ENCODE assay signal across 1 cellular context in the genomic region with DNA sequence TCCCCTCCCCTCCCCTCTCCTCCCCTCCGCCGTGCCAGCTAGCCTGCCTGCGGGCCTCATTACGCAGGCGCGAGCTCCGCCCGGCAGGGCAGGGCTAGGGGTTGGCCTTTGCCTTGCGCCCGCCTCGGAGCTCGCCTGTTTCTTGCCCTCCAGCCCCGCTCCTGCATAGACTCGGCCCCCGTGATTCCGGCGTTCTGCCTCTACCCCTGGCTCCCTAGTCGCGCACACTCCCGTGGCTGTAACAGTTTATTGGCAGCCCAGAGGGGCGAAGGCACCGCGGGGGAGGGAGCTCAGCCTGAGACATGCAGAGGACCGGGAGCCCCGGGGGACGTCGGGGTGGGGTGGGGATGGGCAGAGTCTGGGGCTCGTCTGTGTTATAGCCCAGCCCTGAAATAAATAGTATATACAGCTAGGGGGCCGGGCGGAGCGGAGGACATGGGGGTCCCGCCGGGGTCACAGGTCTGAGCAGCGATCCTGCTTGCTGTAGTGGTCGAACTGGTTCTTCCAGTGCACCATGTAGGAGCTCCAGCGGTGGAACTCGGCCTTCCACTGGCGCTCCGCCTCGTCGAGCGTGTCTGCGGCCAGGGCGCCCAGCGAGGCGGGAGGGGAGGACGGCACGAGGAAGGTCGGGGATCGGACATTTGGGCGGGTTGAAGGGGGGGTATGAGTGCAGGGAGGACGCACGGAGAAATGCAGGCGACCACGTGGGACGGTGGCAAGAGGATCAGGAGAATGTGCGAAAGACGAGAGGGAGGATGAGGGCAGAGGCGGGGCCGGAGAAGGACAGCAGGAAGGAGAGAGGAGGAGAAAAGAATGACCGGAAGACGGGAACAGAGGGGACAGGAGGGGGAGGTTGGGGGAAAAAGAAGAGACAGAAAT.
TF ChIP-seq lines count a peak whose summit lies in the region.

No MANE protein-coding gene starts in this region.

TF ChIP-seq in HepG2, 621 proteins besides CTCF, POLR2A, EP300 and RAD21 (continues in another document):
- TF ChIP-seq ZNF629 (CRISPR knock-in tag; conservative IDR thresholded peaks at IDR 0.05) (0 out of 2 replicates have a peak, but pooled peaks have one; percentile 13), ZNF350 (CRISPR knock-in tag; IDR thresholded peaks at IDR 0.05; ENCODE audit: borderline replicate concordance, low read depth) (no peak), ZZZ3 (CRISPR knock-in tag; IDR thresholded peaks at IDR 0.05; ENCODE audit: borderline replicate concordance) (no peak), RBM39 (IDR thresholded peaks at IDR 0.05; ENCODE audit: low read depth, low read length, poor library complexity, severe bottlenecking) (no peak), ZNF20 (CRISPR knock-in tag; IDR thresholded peaks at IDR 0.05) (no peak), ETV5 (CRISPR knock-in tag; IDR thresholded peaks at IDR 0.05; ENCODE audit: borderline replicate concordance) (no peak; the same call in 1 of the 2 replicates), ZNF468 (CRISPR knock-in tag; IDR thresholded peaks at IDR 0.05) (0 out of 2 replicates have a peak, but pooled peaks have one; percentile 62), ZNF484 (CRISPR knock-in tag; IDR thresholded peaks at IDR 0.05; ENCODE audit: borderline replicate concordance, low read depth) (no peak), ZNF343 (CRISPR knock-in tag; IDR thresholded peaks at IDR 0.05) (peak; percentile 45; the same call in 1 of the 2 replicates), MATR3 (CRISPR knock-in tag; IDR thresholded peaks at IDR 0.05) (no peak), ZMYM3 (CRISPR knock-in tag; IDR thresholded peaks at IDR 0.05) (0 out of 2 replicates have a peak, but pooled peaks have one; percentile 4), ZNF430 (CRISPR knock-in tag; IDR thresholded peaks at IDR 0.05) (0 out of 2 replicates have a peak, but pooled peaks have one; percentile 9), HIVEP1 (CRISPR knock-in tag; IDR thresholded peaks at IDR 0.05) (peak; percentile 76), RBFOX2 (IDR thresholded peaks at IDR 0.05; ENCODE audit: low read depth, low read length) (peak; percentile 18; the same call in 1 of the 2 replicates), ZNF644 (CRISPR knock-in tag; IDR thresholded peaks at IDR 0.05; ENCODE audit: low read depth) (no peak), JUNB (CRISPR knock-in tag; IDR thresholded peaks at IDR 0.05; ENCODE audit: borderline replicate concordance) (peak; percentile 50; the same call in 1 of the 2 replicates), ZFYVE20 (CRISPR knock-in tag; IDR thresholded peaks at IDR 0.05; ENCODE audit: borderline replicate concordance, low read depth) (no peak), YY1 (IDR thresholded peaks at IDR 0.05; ENCODE audit: insufficient read depth, insufficient replicate concordance, low read depth, low read length) (no peak), DNMT1 (CRISPR knock-in tag; IDR thresholded peaks at IDR 0.05) (no peak), ZBTB38 (CRISPR knock-in tag; IDR thresholded peaks at IDR 0.05) (peak; percentile 60; the same call in 1 of the 2 replicates), NFIB (CRISPR knock-in tag; IDR thresholded peaks at IDR 0.05; ENCODE audit: borderline replicate concordance) (no peak), MED13 (CRISPR knock-in tag; IDR thresholded peaks at IDR 0.05) (no peak; the same call in 1 of the 2 replicates), HOXA9 (CRISPR knock-in tag; IDR thresholded peaks at IDR 0.05; ENCODE audit: borderline replicate concordance) (peak; percentile 87; the same call in 1 of the 2 replicates), TEAD2 (CRISPR knock-in tag; IDR thresholded peaks at IDR 0.05) (no peak), SMAD9 (CRISPR knock-in tag; IDR thresholded peaks at IDR 0.05) (no peak), ZNF12 (CRISPR knock-in tag; IDR thresholded peaks at IDR 0.05) (0 out of 2 replicates have a peak, but pooled peaks have one; percentile 29), SOX6 (IDR thresholded peaks at IDR 0.05) (no peak), SOX6 (CRISPR knock-in tag; IDR thresholded peaks at IDR 0.05) (peak; percentile 53; the same call in 1 of the 2 replicates), STAT5B (CRISPR knock-in tag; IDR thresholded peaks at IDR 0.05) (no peak), ZNF326 (CRISPR knock-in tag; IDR thresholded peaks at IDR 0.05; ENCODE audit: borderline replicate concordance) (no peak)
- TF ChIP-seq, protein P1, sequence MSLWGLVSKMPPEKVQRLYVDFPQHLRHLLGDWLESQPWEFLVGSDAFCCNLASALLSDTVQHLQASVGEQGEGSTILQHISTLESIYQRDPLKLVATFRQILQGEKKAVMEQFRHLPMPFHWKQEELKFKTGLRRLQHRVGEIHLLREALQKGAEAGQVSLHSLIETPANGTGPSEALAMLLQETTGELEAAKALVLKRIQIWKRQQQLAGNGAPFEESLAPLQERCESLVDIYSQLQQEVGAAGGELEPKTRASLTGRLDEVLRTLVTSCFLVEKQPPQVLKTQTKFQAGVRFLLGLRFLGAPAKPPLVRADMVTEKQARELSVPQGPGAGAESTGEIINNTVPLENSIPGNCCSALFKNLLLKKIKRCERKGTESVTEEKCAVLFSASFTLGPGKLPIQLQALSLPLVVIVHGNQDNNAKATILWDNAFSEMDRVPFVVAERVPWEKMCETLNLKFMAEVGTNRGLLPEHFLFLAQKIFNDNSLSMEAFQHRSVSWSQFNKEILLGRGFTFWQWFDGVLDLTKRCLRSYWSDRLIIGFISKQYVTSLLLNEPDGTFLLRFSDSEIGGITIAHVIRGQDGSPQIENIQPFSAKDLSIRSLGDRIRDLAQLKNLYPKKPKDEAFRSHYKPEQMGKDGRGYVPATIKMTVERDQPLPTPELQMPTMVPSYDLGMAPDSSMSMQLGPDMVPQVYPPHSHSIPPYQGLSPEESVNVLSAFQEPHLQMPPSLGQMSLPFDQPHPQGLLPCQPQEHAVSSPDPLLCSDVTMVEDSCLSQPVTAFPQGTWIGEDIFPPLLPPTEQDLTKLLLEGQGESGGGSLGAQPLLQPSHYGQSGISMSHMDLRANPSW (CRISPR knock-in tag; IDR thresholded peaks at IDR 0.05; ENCODE audit: borderline replicate concordance): 0 out of 2 replicates have a peak, but pooled peaks have one; percentile 55
- TF ChIP-seq, protein P2, sequence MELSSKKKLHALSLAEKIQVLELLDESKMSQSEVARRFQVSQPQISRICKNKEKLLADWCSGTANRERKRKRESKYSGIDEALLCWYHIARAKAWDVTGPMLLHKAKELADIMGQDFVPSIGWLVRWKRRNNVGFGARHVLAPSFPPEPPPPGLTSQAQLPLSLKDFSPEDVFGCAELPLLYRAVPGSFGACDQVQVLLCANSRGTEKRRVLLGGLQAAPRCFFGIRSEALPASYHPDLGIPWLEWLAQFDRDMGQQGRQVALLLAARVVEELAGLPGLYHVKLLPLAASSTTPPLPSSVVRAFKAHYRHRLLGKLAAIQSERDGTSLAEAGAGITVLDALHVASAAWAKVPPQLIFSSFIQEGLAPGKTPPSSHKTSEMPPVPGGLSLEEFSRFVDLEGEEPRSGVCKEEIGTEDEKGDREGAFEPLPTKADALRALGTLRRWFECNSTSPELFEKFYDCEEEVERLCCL (CRISPR knock-in tag; IDR thresholded peaks at IDR 0.05; ENCODE audit: borderline replicate concordance): no peak
- TF ChIP-seq, protein P3, sequence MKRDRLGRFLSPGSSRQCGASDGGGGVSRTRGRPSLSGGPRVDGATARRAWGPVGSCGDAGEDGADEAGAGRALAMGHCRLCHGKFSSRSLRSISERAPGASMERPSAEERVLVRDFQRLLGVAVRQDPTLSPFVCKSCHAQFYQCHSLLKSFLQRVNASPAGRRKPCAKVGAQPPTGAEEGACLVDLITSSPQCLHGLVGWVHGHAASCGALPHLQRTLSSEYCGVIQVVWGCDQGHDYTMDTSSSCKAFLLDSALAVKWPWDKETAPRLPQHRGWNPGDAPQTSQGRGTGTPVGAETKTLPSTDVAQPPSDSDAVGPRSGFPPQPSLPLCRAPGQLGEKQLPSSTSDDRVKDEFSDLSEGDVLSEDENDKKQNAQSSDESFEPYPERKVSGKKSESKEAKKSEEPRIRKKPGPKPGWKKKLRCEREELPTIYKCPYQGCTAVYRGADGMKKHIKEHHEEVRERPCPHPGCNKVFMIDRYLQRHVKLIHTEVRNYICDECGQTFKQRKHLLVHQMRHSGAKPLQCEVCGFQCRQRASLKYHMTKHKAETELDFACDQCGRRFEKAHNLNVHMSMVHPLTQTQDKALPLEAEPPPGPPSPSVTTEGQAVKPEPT (CRISPR knock-in tag; IDR thresholded peaks at IDR 0.05; ENCODE audit: low read depth): 0 out of 2 replicates have a peak, but pooled peaks have one; percentile 84
- TF ChIP-seq, protein P4, sequence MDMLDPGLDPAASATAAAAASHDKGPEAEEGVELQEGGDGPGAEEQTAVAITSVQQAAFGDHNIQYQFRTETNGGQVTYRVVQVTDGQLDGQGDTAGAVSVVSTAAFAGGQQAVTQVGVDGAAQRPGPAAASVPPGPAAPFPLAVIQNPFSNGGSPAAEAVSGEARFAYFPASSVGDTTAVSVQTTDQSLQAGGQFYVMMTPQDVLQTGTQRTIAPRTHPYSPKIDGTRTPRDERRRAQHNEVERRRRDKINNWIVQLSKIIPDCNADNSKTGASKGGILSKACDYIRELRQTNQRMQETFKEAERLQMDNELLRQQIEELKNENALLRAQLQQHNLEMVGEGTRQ (IDR thresholded peaks at IDR 0.05; ENCODE audit: low read depth, low read length): no peak
- TF ChIP-seq, protein P4 (CRISPR knock-in tag; IDR thresholded peaks at IDR 0.05; ENCODE audit: borderline replicate concordance): 0 out of 2 replicates have a peak, but pooled peaks have one; percentile 12
- TF ChIP-seq, protein P5, sequence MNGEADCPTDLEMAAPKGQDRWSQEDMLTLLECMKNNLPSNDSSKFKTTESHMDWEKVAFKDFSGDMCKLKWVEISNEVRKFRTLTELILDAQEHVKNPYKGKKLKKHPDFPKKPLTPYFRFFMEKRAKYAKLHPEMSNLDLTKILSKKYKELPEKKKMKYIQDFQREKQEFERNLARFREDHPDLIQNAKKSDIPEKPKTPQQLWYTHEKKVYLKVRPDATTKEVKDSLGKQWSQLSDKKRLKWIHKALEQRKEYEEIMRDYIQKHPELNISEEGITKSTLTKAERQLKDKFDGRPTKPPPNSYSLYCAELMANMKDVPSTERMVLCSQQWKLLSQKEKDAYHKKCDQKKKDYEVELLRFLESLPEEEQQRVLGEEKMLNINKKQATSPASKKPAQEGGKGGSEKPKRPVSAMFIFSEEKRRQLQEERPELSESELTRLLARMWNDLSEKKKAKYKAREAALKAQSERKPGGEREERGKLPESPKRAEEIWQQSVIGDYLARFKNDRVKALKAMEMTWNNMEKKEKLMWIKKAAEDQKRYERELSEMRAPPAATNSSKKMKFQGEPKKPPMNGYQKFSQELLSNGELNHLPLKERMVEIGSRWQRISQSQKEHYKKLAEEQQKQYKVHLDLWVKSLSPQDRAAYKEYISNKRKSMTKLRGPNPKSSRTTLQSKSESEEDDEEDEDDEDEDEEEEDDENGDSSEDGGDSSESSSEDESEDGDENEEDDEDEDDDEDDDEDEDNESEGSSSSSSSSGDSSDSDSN (CRISPR knock-in tag; IDR thresholded peaks at IDR 0.05): peak; percentile 35
- TF ChIP-seq, protein P6, sequence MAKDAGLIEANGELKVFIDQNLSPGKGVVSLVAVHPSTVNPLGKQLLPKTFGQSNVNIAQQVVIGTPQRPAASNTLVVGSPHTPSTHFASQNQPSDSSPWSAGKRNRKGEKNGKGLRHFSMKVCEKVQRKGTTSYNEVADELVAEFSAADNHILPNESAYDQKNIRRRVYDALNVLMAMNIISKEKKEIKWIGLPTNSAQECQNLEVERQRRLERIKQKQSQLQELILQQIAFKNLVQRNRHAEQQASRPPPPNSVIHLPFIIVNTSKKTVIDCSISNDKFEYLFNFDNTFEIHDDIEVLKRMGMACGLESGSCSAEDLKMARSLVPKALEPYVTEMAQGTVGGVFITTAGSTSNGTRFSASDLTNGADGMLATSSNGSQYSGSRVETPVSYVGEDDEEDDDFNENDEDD (CRISPR knock-in tag; IDR thresholded peaks at IDR 0.05; ENCODE audit: borderline replicate concordance): peak; percentile 82
- TF ChIP-seq, protein P7, sequence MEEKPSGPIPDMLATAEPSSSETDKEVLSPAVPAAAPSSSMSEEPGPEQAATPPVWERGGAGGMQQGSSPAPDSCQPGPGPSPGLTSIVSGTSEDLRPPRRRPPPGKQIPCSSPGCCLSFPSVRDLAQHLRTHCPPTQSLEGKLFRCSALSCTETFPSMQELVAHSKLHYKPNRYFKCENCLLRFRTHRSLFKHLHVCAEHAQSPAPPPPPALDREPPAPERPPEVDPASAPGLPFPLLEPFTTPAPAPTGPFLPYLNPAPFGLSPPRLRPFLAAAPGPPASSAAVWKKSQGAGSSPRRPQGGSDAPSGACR (CRISPR knock-in tag; IDR thresholded peaks at IDR 0.05): peak; percentile 50; the same call in 1 of the 2 replicates
- TF ChIP-seq, protein P8, sequence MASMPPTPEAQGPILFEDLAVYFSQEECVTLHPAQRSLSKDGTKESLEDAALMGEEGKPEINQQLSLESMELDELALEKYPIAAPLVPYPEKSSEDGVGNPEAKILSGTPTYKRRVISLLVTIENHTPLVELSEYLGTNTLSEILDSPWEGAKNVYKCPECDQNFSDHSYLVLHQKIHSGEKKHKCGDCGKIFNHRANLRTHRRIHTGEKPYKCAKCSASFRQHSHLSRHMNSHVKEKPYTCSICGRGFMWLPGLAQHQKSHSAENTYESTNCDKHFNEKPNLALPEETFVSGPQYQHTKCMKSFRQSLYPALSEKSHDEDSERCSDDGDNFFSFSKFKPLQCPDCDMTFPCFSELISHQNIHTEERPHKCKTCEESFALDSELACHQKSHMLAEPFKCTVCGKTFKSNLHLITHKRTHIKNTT (CRISPR knock-in tag; IDR thresholded peaks at IDR 0.05): no peak
- TF ChIP-seq, protein P9, sequence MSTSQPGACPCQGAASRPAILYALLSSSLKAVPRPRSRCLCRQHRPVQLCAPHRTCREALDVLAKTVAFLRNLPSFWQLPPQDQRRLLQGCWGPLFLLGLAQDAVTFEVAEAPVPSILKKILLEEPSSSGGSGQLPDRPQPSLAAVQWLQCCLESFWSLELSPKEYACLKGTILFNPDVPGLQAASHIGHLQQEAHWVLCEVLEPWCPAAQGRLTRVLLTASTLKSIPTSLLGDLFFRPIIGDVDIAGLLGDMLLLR (CRISPR knock-in tag; IDR thresholded peaks at IDR 0.05): peak; percentile 73; the same call in 1 of the 2 replicates
